ENCODE assay signal across 8 cellular contexts in the genomic region with DNA sequence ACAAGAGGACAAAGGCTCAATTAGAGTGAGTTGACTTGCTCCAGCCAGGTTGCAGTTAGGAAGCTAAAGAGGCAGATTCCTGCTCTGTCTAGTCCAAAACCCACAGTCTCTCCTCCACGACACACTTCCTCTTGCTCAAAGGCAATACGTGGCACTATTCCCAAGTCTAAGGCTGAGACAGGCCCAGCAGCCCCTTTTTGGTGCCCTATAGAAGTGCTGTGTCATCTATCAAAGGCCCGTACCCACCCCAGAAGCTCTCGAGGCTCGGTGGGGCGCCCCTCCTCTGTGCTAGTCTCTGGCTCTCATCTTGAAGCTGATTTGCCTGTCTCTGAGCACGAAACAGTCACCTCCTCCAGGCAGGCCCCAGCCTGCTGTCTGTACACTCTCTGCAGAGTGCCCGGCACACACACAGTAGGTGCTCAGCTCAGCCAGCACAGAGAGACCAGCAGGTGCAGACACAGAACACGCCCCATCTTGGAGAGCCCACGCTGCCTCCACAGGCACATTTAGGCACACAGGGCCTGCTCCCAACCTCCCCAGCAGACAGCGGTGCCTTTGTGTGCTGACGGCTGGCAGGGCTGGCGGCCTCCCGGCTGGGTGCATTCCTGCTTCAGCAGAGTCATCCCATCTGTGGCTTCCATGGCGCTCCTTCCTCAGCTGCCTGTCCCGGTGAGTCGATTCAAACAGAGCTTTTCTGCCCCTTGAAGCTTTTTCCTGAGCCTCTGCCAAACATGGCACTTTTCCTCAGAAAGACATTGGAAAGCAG. TPM values are rescaled to one million over a fixed set of nuclear protein-coding genes. Genes with fewer than 3 reads are reported as not detected.
A peak's percentile ranks its signal among the peaks of the same experiment; 100 is the strongest.
DNase-seq lines count a peak whose midpoint lies in the region; ATAC-seq and TF ChIP-seq lines count a peak whose summit lies in the region.

No MANE protein-coding gene starts in this region.

- DNase-seq in SIG-M5 treated with dmso at 0.1 percent for 504 hours (lab: John Stamatoyannopoulos, UW; ENCODE audit: unreplicated experiment) (peak; percentile 60), SIG-M5 (lab: John Stamatoyannopoulos, UW) (no peak), T-helper 17 cell (peak in 1 of 3 donors; percentile 50), mesothelial cell of epicardium (ENCODE audit: low spot score in 2 of 2, unreplicated experiment in 2 of 2) (no peak), NCI-H1417 treated with DMSO at 0.1 percent for 48 hours (lab: John Stamatoyannopoulos, UW) (no peak)

- H3K4me3 Mint-ChIP-seq in T-helper 17 cell (peak overlapping the region; percentile 86), mesothelial cell of epicardium (no peak overlapping the region)

- no peak for TF ChIP-seq CTCF in mesothelial cell of epicardium (IDR thresholded peaks at IDR 0.05; ENCODE audit: unreplicated experiment)

- peak overlapping the region; percentile 98 for H3K27ac Mint-ChIP-seq in T-helper 17 cell
- peak overlapping the region; percentile 100 for H3K27ac Mint-ChIP-seq in mesothelial cell of epicardium

- H3K4me1 ChIP-seq in duodenal mucosa (ENCODE audit: control insufficient read depth in 1 of 2, insufficient read depth in 2 of 2, low read length in 2 of 2) = peaks cover 76 to 87% of the 10 kb centered on the region in 2 donors
- peaks cover 6% of the 10 kb centered on the region for H3K4me1 ChIP-seq in urinary bladder (ENCODE audit: insufficient read depth)

- peak overlapping the region; percentile 24 to 54 for H3K9ac ChIP-seq in duodenal mucosa (ENCODE audit: low read depth in 1 of 2, low read length in 2 of 2)

- 37% methylated on average over 17 of the region's 17 CpGs for WGBS in urinary bladder

- H3K36me3 ChIP-seq in duodenal mucosa (ENCODE audit: control insufficient read depth in 1 of 2, insufficient read depth in 2 of 2, low read length in 2 of 2) (peaks cover 48 to 91% of the 10 kb centered on the region in 2 donors), urinary bladder (ENCODE audit: insufficient read depth) (no peaks in the 10 kb centered on the region)

- H3K4me3 ChIP-seq in duodenal mucosa (ENCODE audit: low read depth in 1 of 2, low read length in 2 of 2) = peak overlapping the region in 1 of 2 donors; percentile 23
- H3K4me3 ChIP-seq in urinary bladder (ENCODE audit: low read depth, low read length) = no peak overlapping the region

- H3K27me3 Mint-ChIP-seq in T-helper 17 cell (no peaks in the 10 kb centered on the region), mesothelial cell of epicardium (ENCODE audit: low read depth) (no peaks in the 10 kb centered on the region)

- H3K9me3 Mint-ChIP-seq in mesothelial cell of epicardium = no peaks in the 10 kb centered on the region

- H3K9me3 ChIP-seq in T-helper 17 cell (ENCODE audit: control insufficient read depth, low read length, poor library complexity, severe bottlenecking) (no peaks in the 10 kb centered on the region), duodenal mucosa (ENCODE audit: control insufficient read depth in 1 of 2, low read length in 2 of 2) (no peaks in the 10 kb centered on the region)

- H3K27ac ChIP-seq in duodenal mucosa (ENCODE audit: low read depth, low read length) (peak overlapping the region; percentile 55), urinary bladder (ENCODE audit: low read depth) (peak overlapping the region; percentile 72)

- no peaks in the 10 kb centered on the region for H3K27me3 ChIP-seq in duodenal mucosa (ENCODE audit: control insufficient read depth in 1 of 2, insufficient read depth in 2 of 2, low read length in 2 of 2)

- ATAC-seq in T-helper 17 cell = peak; percentile 7
- no peak for ATAC-seq in GM21381 (IDR thresholded peaks at IDR 0.05; ENCODE audit: unreplicated experiment)

- H3K4me1 Mint-ChIP-seq in T-helper 17 cell = peaks cover 81% of the 10 kb centered on the region
- H3K4me1 Mint-ChIP-seq in mesothelial cell of epicardium = peaks cover 48% of the 10 kb centered on the region

- H3K36me3 Mint-ChIP-seq in T-helper 17 cell (ENCODE audit: low read depth) = peaks cover 6% of the 10 kb centered on the region
- H3K36me3 Mint-ChIP-seq in mesothelial cell of epicardium = peaks cover 27% of the 10 kb centered on the region

RNA-seq across cellular contexts. Expression of gene MYH9, which starts 52.7 kb away (rescaled TPM):
- total RNA-seq in T-helper 17 cell = 1,000 to 10,000 TPM; 1,038 to 1,220 TPM
- total RNA-seq in mesothelial cell of epicardium = 321 to 346 TPM (median 341 TPM) in 3 replicates
- total RNA-seq in urinary bladder = 150 TPM
- 258 TPM for polyA plus RNA-seq in urinary bladder
